In genomic region chr1:21966247-21967000, GRCh38 we compare ENCODE assay signal across 14 cellular contexts. TPM values are rescaled to one million over a fixed set of nuclear protein-coding genes. Genes with fewer than 3 reads are reported as not detected.
DNase-seq lines count a peak whose midpoint lies in the region; ATAC-seq and TF ChIP-seq lines count a peak whose summit lies in the region.
"Had no signal": no experiment of that assay in that cellular context is flagged by ENCODE, and none has a peak within 500 bp of the region (broad histone marks: within the 10 kb centered on the region; RNA-seq: fewer than 3 reads in every experiment).

No MANE protein-coding gene starts in this region.

- H3K27me3 Mint-ChIP-seq in neural crest cell (ENCODE audit: low read depth) (no peaks in the 10 kb centered on the region), nephron progenitor cell (ENCODE audit: low read depth, poor library complexity) (peaks cover 6% of the 10 kb centered on the region)
- H3K27me3 Mint-ChIP-seq: activated CD4-positive, alpha-beta T cell treated with anti-CD3 and anti-CD28 coated beads, Interleukin-2, amount 10 ng/mL, durations not matched to agents 7 days and 5 days had no signal

- no peak for TF ChIP-seq POLR2A in GM18505 (IDR thresholded peaks at IDR 0.05; ENCODE audit: borderline replicate concordance, extremely low read depth, insufficient read depth, insufficient read length)

- peaks cover 4% of the 10 kb centered on the region for H3K4me1 Mint-ChIP-seq in neural crest cell
- peaks cover 20% of the 10 kb centered on the region for H3K4me1 Mint-ChIP-seq in nephron progenitor cell

- H3K4me3 ChIP-seq in choroid plexus epithelial cell (ENCODE audit: low read depth, low read length) = no peak overlapping the region
- H3K4me3 ChIP-seq: testis had no signal

- H3K27ac Mint-ChIP-seq in neural crest cell (ENCODE audit: unreplicated experiment) (peak overlapping the region; percentile 65), nephron progenitor cell (no peak overlapping the region)
- H3K27ac Mint-ChIP-seq: activated CD4-positive, alpha-beta T cell treated with anti-CD3 and anti-CD28 coated beads, Interleukin-2, amount 10 ng/mL, durations not matched to agents 7 days and 5 days had no signal

- no peaks in the 10 kb centered on the region for H3K9me3 Mint-ChIP-seq in neural crest cell
- no peaks in the 10 kb centered on the region for H3K9me3 Mint-ChIP-seq in nephron progenitor cell
- H3K9me3 Mint-ChIP-seq: activated CD4-positive, alpha-beta T cell treated with anti-CD3 and anti-CD28 coated beads, Interleukin-2, amount 10 ng/mL, durations not matched to agents 7 days and 5 days had no signal

- H3K4me3 Mint-ChIP-seq in neural crest cell (no peak overlapping the region), nephron progenitor cell (no peak overlapping the region)
- H3K4me3 Mint-ChIP-seq: activated CD4-positive, alpha-beta T cell treated with anti-CD3 and anti-CD28 coated beads, Interleukin-2, amount 10 ng/mL, durations not matched to agents 7 days and 5 days had no signal

- no peaks in the 10 kb centered on the region for H3K36me3 Mint-ChIP-seq in neural crest cell (ENCODE audit: low read depth)
- H3K36me3 Mint-ChIP-seq in nephron progenitor cell (ENCODE audit: low read depth) = no peaks in the 10 kb centered on the region

- TF ChIP-seq CTCF in choroid plexus epithelial cell (conservative IDR thresholded peaks at IDR 0.05; ENCODE audit: low read depth, low read length) (no peak), neural crest cell (conservative IDR thresholded peaks at IDR 0.05) (no peak), nephron progenitor cell (IDR thresholded peaks at IDR 0.05) (no peak)

- DNase-seq in ELR (ENCODE audit: low read depth) = peak; percentile 83
- DNase-seq in NCI-H226 = peak; percentile 49
- peak; percentile 37 for DNase-seq in choroid plexus epithelial cell (ENCODE audit: low read depth)
- DNase-seq in neural crest cell (ENCODE audit: low read depth, low spot score) = no peak
- DNase-seq in nephron progenitor cell = no peak
- DNase-seq: activated CD4-positive, alpha-beta T cell treated with anti-CD3 and anti-CD28 coated beads, Interleukin-2, amount 10 ng/mL, durations not matched to agents 7 days and 5 days; activated gamma-delta T cell; kidney; right cardiac atrium; testis had no signal

- ATAC-seq in GM18505 (IDR thresholded peaks at IDR 0.05; ENCODE audit: unreplicated experiment) (no peak), HG03135 (IDR thresholded peaks at IDR 0.05; ENCODE audit: unreplicated experiment) (no peak), GM19463 (IDR thresholded peaks at IDR 0.05; ENCODE audit: unreplicated experiment) (no peak)
- ATAC-seq: right cardiac atrium had no signal

RNA-seq across cellular contexts. Expression of gene CELA3B, which starts 10.4 kb away (rescaled TPM):
- total RNA-seq in neural crest cell = not detected in 2 replicates
- total RNA-seq: activated CD4-positive, alpha-beta T cell treated with anti-CD3 and anti-CD28 coated beads, Interleukin-2, amount 10 ng/mL, durations not matched to agents 7 days and 5 days; kidney; myocyte had no signal

RNA-seq across cellular contexts. Expression of gene HSPG2, which starts 29.3 kb away (rescaled TPM):
- total RNA-seq in neural crest cell = 101 and 103 TPM in 2 replicates

RNA-seq across cellular contexts. Expression of gene CELA3A, which starts 35.0 kb away (rescaled TPM):
- not detected in 2 replicates for total RNA-seq in neural crest cell
- total RNA-seq: activated CD4-positive, alpha-beta T cell treated with anti-CD3 and anti-CD28 coated beads, Interleukin-2, amount 10 ng/mL, durations not matched to agents 7 days and 5 days; kidney; testis had no signal

Comparison
In these comparisons a context has a peak if more than half of its experiments do, and no peak if none do; other contexts are left out.
1. DNase-seq: peak in ELR (single experiment), NCI-H226 (single experiment) and choroid plexus epithelial cell (single experiment); none in neural crest cell (single experiment) and nephron progenitor cell (single experiment).